22 cellular contexts compared by ENCODE assay signal in genomic region chr15:46088486-46089437, GRCh38.
A peak's percentile ranks its signal among the peaks of the same experiment; 100 is the strongest.
DNase-seq lines count a peak whose midpoint lies in the region; ATAC-seq, FAIRE-seq and TF ChIP-seq lines count a peak whose summit lies in the region.
"Had no signal": no experiment of that assay in that cellular context is flagged by ENCODE, and none has a peak within 500 bp of the region (broad histone marks: within the 10 kb centered on the region; RNA-seq: fewer than 3 reads in every experiment).

No MANE protein-coding gene starts in this region.

- H3K4me3 ChIP-seq in left ventricle myocardium inferior, result no peak overlapping the region
- H3K4me3 ChIP-seq in astrocyte (ENCODE audit: insufficient read depth, low read depth, low read length), result no peak overlapping the region
- H3K4me3 ChIP-seq in subcutaneous abdominal adipose tissue (ENCODE audit: low read depth in 1 of 5, low read length in 5 of 5), result no peak overlapping the region
- H3K4me3 ChIP-seq: mucosa of descending colon, stomach, upper lobe of left lung had no signal

- H3K9ac ChIP-seq in astrocyte (ENCODE audit: low read length) (no peak overlapping the region), subcutaneous abdominal adipose tissue (ENCODE audit: low read length in 5 of 5) (no peak overlapping the region)

- H4K20me1 ChIP-seq in astrocyte (ENCODE audit: insufficient read depth, low read length), result no peaks in the 10 kb centered on the region

- no peak for FAIRE-seq in astrocyte (lab: Jason Lieb, UNC)
- FAIRE-seq: GM18507 had no signal

- no peaks in the 10 kb centered on the region for H3K36me3 ChIP-seq in left ventricle myocardium inferior
- no peaks in the 10 kb centered on the region for H3K36me3 ChIP-seq in astrocyte (ENCODE audit: insufficient read depth, low read length)
- no peaks in the 10 kb centered on the region for H3K36me3 ChIP-seq in subcutaneous abdominal adipose tissue (ENCODE audit: control insufficient read depth in 5 of 5, insufficient read depth in 5 of 5, low read length in 5 of 5)
- H3K36me3 ChIP-seq: neutrophil, stomach, upper lobe of left lung had no signal

- intact Hi-C loops in left ventricle myocardium inferior (cut with micrococcal nuclease) (no loop called here), Right ventricle myocardium inferior (cut with DNase I) (no loop called here), left ventricle myocardium superior (cut with micrococcal nuclease) (no loop called here)

- peaks cover 2% of the 10 kb centered on the region for H3K4me1 Mint-ChIP-seq in astrocyte (ENCODE audit: low read depth, unreplicated experiment)
- H3K4me1 Mint-ChIP-seq: CD4-positive, alpha-beta memory T cell had no signal

- H3K27ac ChIP-seq in left ventricle myocardium inferior (replicated peaks) (peak overlapping the region; percentile 62), astrocyte (ENCODE audit: low read depth, low read length) (no peak overlapping the region), subcutaneous abdominal adipose tissue (ENCODE audit: low read depth, low read length) (peak overlapping the region; percentile 20)
- H3K27ac ChIP-seq: neutrophil, stomach, upper lobe of left lung had no signal

- H3K79me2 ChIP-seq in astrocyte (ENCODE audit: insufficient read depth, low read length), result no peaks in the 10 kb centered on the region

- H3K27me3 ChIP-seq in left ventricle myocardium inferior (ENCODE audit: low read depth) (no peaks in the 10 kb centered on the region), astrocyte (ENCODE audit: insufficient read depth, low read length) (no peaks in the 10 kb centered on the region), subcutaneous abdominal adipose tissue (ENCODE audit: control insufficient read depth in 5 of 5, insufficient read depth in 4 of 5, low read length in 5 of 5) (no peaks in the 10 kb centered on the region)
- H3K27me3 ChIP-seq: neutrophil, stomach, upper lobe of left lung had no signal

- H3K27ac Mint-ChIP-seq in astrocyte (ENCODE audit: unreplicated experiment), result no peak overlapping the region
- H3K27ac Mint-ChIP-seq: CD4-positive, alpha-beta memory T cell had no signal

- H3K9me3 Mint-ChIP-seq in astrocyte (ENCODE audit: unreplicated experiment), result no peaks in the 10 kb centered on the region

- peaks cover 10% of the 10 kb centered on the region for H3K4me1 ChIP-seq in left ventricle myocardium inferior
- H3K4me1 ChIP-seq in astrocyte (ENCODE audit: insufficient read depth, low read length), result no peaks in the 10 kb centered on the region
- H3K4me1 ChIP-seq in subcutaneous abdominal adipose tissue (ENCODE audit: control insufficient read depth in 5 of 5, insufficient read depth in 5 of 5, low read length in 5 of 5), result peaks cover 0 to 14% (median 0%) of the 10 kb centered on the region in 5 donors
- H3K4me1 ChIP-seq: stomach, upper lobe of left lung had no signal

- no peak for DNase-seq in left ventricle myocardium inferior
- DNase-seq in Right ventricle myocardium inferior (ENCODE audit: missing footprints), result no peak
- DNase-seq in astrocyte (ENCODE audit: low read depth), result peak; percentile 21
- no peak for DNase-seq in left ventricle myocardium superior
- DNase-seq in activated T-cell treated with anti-CD3 and anti-CD28 coated beads for 4 hours, result no peak
- no peak for DNase-seq in cerebellar nuclear complex (lab: John Stamatoyannopoulos, UW)
- DNase-seq: activated CD4-positive, alpha-beta T cell treated with anti-CD3 and anti-CD28 coated beads for 1 hour; activated effector memory CD4-positive, alpha-beta T cell treated with Interleukin-2 at 50 U/mL for 16 hours; CD4-positive, alpha-beta memory T cell; DMS79; GOT3; kidney glomerular epithelial cell; mucosa of descending colon; NCI-H2029; NCI-H446 treated with DMSO at 0.1 percent for 48 hours; stomach; upper lobe of left lung had no signal

- no peaks in the 10 kb centered on the region for H3K27me3 Mint-ChIP-seq in astrocyte (ENCODE audit: low read depth, unreplicated experiment)

- peaks cover 12% of the 10 kb centered on the region for H3K9me3 ChIP-seq in left ventricle myocardium inferior (replicated peaks)
- peaks cover 2% of the 10 kb centered on the region for H3K9me3 ChIP-seq in astrocyte (ENCODE audit: insufficient read depth, low read depth, low read length)
- H3K9me3 ChIP-seq in subcutaneous abdominal adipose tissue (ENCODE audit: control insufficient read depth in 5 of 5, low read length in 5 of 5), result no peaks in the 10 kb centered on the region
- H3K9me3 ChIP-seq: mucosa of descending colon, neutrophil, stomach, upper lobe of left lung had no signal

- no peak overlapping the region for H3K4me2 ChIP-seq in astrocyte (ENCODE audit: low read length)

- H3K4me3 Mint-ChIP-seq in astrocyte (ENCODE audit: unreplicated experiment), result no peak overlapping the region
- H3K4me3 Mint-ChIP-seq: CD4-positive, alpha-beta memory T cell had no signal

- no peak overlapping the region for H2AFZ ChIP-seq in astrocyte (ENCODE audit: low read depth, low read length)

- H3K36me3 Mint-ChIP-seq in astrocyte (ENCODE audit: low read depth, unreplicated experiment), result no peaks in the 10 kb centered on the region
- H3K36me3 Mint-ChIP-seq: CD4-positive, alpha-beta memory T cell had no signal

- no peak for TF ChIP-seq CTCF in left ventricle myocardium inferior (IDR thresholded peaks at IDR 0.05; ENCODE audit: borderline replicate concordance)
- TF ChIP-seq CTCF in astrocyte (IDR thresholded peaks at IDR 0.05; ENCODE audit: insufficient read depth, low read depth, low read length), result no peak

- ATAC-seq in Right ventricle myocardium inferior (no peak), left ventricle myocardium superior (peak; percentile 62), HG03354 (IDR thresholded peaks at IDR 0.05; ENCODE audit: poor library complexity, severe bottlenecking, unreplicated experiment) (no peak)
- ATAC-seq: mucosa of descending colon, sciatic nerve had no signal
